16 cellular contexts compared by ENCODE assay signal in the genomic region with DNA sequence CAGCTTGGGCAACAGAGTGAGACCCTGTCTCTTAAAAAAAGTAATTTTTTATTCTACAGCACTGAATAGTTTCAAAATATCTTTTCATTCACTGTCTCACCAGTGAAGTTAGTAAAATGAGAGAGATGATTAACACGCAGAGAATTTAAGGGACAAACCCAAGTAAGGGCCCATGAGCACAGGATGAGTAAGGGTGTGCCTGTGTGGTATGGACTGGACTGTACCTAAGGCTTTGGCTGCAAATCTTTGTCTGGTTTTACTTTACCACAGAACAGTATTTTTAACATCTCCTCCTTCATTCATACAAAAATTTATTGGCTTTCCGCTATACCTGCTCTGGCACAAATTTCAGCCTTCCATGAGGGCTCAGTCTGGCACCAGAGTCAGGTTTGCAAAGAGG.
DNase-seq lines count a peak whose midpoint lies in the region; ATAC-seq and TF ChIP-seq lines count a peak whose summit lies in the region.
"Had no signal": no experiment of that assay in that cellular context is flagged by ENCODE, and none has a peak within 500 bp of the region (broad histone marks: within the 10 kb centered on the region; RNA-seq: fewer than 3 reads in every experiment).

No MANE protein-coding gene starts in this region.

- ATAC-seq in GM19023 (IDR thresholded peaks at IDR 0.05; ENCODE audit: unreplicated experiment) (peak; percentile 44), left ventricle myocardium superior (no peak)
- ATAC-seq: pancreas had no signal

- no peaks in the 10 kb centered on the region for H3K27me3 ChIP-seq in ascending aorta
- H3K27me3 ChIP-seq: pancreas had no signal

- H3K4me3 ChIP-seq in fibroblast of the aortic adventitia (ENCODE audit: low read depth, low read length) (no peak overlapping the region), ascending aorta (no peak overlapping the region)
- H3K4me3 ChIP-seq: pancreas had no signal

- no peaks in the 10 kb centered on the region for H3K36me3 ChIP-seq in ascending aorta
- H3K36me3 ChIP-seq: pancreas had no signal

- no peaks in the 10 kb centered on the region for H3K9me3 ChIP-seq in ascending aorta
- H3K9me3 ChIP-seq: pancreas, SK-N-SH had no signal

- peak; percentile 29 for DNase-seq in AG08395 (ENCODE audit: low spot score)
- peak; percentile 20 for DNase-seq in NCI-H226
- DNase-seq in fibroblast of the aortic adventitia (ENCODE audit: low read depth), result peak; percentile 11
- no peak for DNase-seq in activated CD8-positive, alpha-beta memory T cell treated with anti-CD3 and anti-CD28 coated beads, Interleukin-2, amount 50 U/mL, for 4 hours
- DNase-seq in ascending aorta (ENCODE audit: low spot score in 2 of 2), result no peak
- DNase-seq in left ventricle myocardium superior, result no peak
- no peak for DNase-seq in caudate nucleus (lab: John Stamatoyannopoulos, UW)
- DNase-seq: activated naive CD4-positive, alpha-beta T cell; DMS 273 treated with DMSO at 0.1 percent for 48 hours; glutamatergic neuron; islet precursor cell; NCI-H1105 treated with DMSO at 0.1 percent for 48 hours; NCI-H2227 treated with DMSO at 0.1 percent for 48 hours; pancreas; SK-N-SH had no signal

- no peaks in the 10 kb centered on the region for H3K4me1 ChIP-seq in ascending aorta
- H3K4me1 ChIP-seq: pancreas had no signal

- intact Hi-C loops in ascending aorta (cut with DNase I), result no loop called here
- intact Hi-C loops in left ventricle myocardium superior (cut with micrococcal nuclease), result no loop called here

- H3K27ac ChIP-seq in ascending aorta (no peak overlapping the region), caudate nucleus (ENCODE audit: low read depth, low read length) (no peak overlapping the region)
- H3K27ac ChIP-seq: pancreas had no signal

- no peak for TF ChIP-seq CTCF in fibroblast of the aortic adventitia (IDR thresholded peaks at IDR 0.05; ENCODE audit: insufficient read depth, low read length)
- TF ChIP-seq CTCF in ascending aorta (IDR thresholded peaks at IDR 0.05), result no peak

Comparison
In these comparisons a context has a peak if more than half of its experiments do, and no peak if none do; other contexts are left out.
1. DNase-seq: peak in AG08395 (single experiment), NCI-H226 (single experiment) and fibroblast of the aortic adventitia (single experiment); none in activated CD8-positive, alpha-beta memory T cell treated with anti-CD3 and anti-CD28 coated beads, Interleukin-2, amount 50 U/mL, for 4 hours (single experiment), ascending aorta (0 of 2), left ventricle myocardium superior (single experiment) and caudate nucleus (0 of 61).